In the genomic region with DNA sequence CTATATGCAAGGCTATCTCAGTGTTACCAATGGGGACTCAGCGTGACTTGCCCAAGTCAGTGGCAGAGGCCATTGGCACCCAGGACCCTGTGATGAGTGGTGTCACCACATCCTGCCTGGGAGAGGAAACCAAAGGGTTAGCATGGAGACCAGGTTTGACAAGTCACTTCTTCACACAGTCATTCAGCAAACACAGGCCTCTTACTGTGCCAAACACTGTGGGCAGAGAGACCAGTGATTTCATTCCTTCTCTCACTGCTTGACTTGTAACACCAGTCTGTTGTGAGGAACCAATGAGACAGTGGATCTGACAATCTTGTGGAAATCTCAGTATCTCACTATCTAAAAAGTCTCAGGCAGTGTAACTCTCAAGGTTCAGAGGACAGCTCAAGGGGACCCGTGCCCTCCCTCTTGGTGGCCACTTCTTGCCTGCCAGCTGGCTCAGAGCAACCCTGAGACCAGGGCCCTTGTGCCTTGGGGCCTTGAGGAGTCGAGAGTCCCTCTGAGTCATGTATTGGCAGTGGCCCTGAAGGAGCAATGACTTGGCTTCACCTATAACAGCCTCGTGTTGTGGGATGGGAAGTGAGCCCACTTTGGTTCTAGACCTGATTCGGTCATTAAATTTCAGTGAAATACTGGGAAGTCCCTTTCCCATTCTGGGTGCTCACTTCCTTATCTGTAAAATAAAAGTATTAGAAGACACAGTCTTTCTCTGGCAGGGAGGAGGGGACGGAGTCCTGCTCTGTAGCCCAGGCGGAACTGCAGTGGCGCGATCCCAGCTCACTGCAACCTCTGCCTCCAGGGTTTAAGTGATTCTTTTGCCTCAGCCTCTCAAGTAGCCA, we compare ENCODE assay signal across 10 cellular contexts. TPM values are rescaled to one million over a fixed set of nuclear protein-coding genes. Genes with fewer than 3 reads are reported as not detected.
DNase-seq lines count a peak whose midpoint lies in the region; ATAC-seq, FAIRE-seq and TF ChIP-seq lines count a peak whose summit lies in the region.
"Had no signal": no experiment of that assay in that cellular context is flagged by ENCODE, and none has a peak within 500 bp of the region (broad histone marks: within the 10 kb centered on the region; RNA-seq: fewer than 3 reads in every experiment).

No MANE protein-coding gene starts in this region.

- POLR2A ChIA-PET in K562 (lab: Yijun Ruan, JAX) = no interaction called here

- no peak overlapping the region for H3T11ph ChIP-seq in H9 (ENCODE audit: low read length)

- BruUV-seq in K562 (replicated peaks; lab: Mats Ljungman, UMichigan) = no TSS peak

- H3K4me3 ChIP-seq in K562 (no peak overlapping the region), uterus (no peak overlapping the region)
- H3K4me3 ChIP-seq: spleen had no signal

- no peak overlapping the region for H3K23ac ChIP-seq in H9 (ENCODE audit: insufficient read length, low read depth, low read length)

- no peak overlapping the region for H2BK120ac ChIP-seq in H9 (ENCODE audit: low read depth, low read length, poor library complexity, severe bottlenecking)

- no peak overlapping the region for H4K91ac ChIP-seq in H9 (ENCODE audit: insufficient read length, low read depth, low read length)

- TF ChIP-seq CTCF in K562 (IDR thresholded peaks at IDR 0.05 in 2 of 3, conservative IDR thresholded peaks at IDR 0.05 in 1 of 3; ENCODE audit: insufficient read depth in 2 of 3, low read depth in 1 of 3, low read length in 3 of 3) (no peak), H9 (conservative IDR thresholded peaks at IDR 0.05) (no peak), uterus (IDR thresholded peaks at IDR 0.05) (no peak)

- no peak for TF ChIP-seq EP300 in K562 (IDR thresholded peaks at IDR 0.05; ENCODE audit: low read length)

- H3K36me3 Mint-ChIP-seq in activated CD8-positive, alpha-beta memory T cell treated with anti-CD3 and anti-CD28 coated beads, Interleukin-2, amount 10 ng/mL, durations not matched to agents 7 days and 5 days = no peaks in the 10 kb centered on the region
- peaks cover 4 to 11% (median 9%) of the 10 kb centered on the region in 3 experiments; a peak in 6 of 7 replicates for H3K36me3 Mint-ChIP-seq in H9 (ENCODE audit: insufficient read depth in 1 of 3, low read depth in 3 of 3)

- no peaks in the 10 kb centered on the region for H3K36me3 ChIP-seq in K562 (ENCODE audit: control insufficient read depth, insufficient read depth, low read length)
- H3K36me3 ChIP-seq in uterus = no peaks in the 10 kb centered on the region
- H3K36me3 ChIP-seq: spleen had no signal

- H2BK5ac ChIP-seq in H9 (ENCODE audit: insufficient read length, low read length) = no peak overlapping the region

- H3K9ac ChIP-seq in K562 (ENCODE audit: insufficient read depth in 1 of 2, low read depth in 2 of 2, low read length in 2 of 2) = no peak overlapping the region
- H3K9ac ChIP-seq in H9 (ENCODE audit: extremely low read depth, insufficient read length, low read length) = no peak overlapping the region

- no peak overlapping the region for H4K8ac ChIP-seq in H9 (replicated peaks; ENCODE audit: insufficient read length, low read depth, low read length)

- WGBS in K562 (ENCODE audit: insufficient coverage, low coverage, missing lambda C conversion rate) = 33% methylated on average over 9 of the region's 9 CpGs
- no CpG with 5 or more reads among the region's 9 CpGs for WGBS in H9 (ENCODE audit: extremely low coverage, insufficient read length, low lambda C conversion rate)

- no peaks in the 10 kb centered on the region for H4K20me1 ChIP-seq in K562 (replicated peaks; ENCODE audit: control insufficient read depth, insufficient read depth, low read length)
- H4K20me1 ChIP-seq in H9 (ENCODE audit: control insufficient read depth, insufficient read depth, insufficient read length) = no peaks in the 10 kb centered on the region

- no peaks in the 10 kb centered on the region for H3K79me1 ChIP-seq in H9 (ENCODE audit: insufficient read depth, low read depth, low read length, poor library complexity, severe bottlenecking)

- in situ Hi-C loops in K562 (cut with MboI) = no loop called here

- no peaks in the 10 kb centered on the region for H3K9me1 ChIP-seq in K562 (ENCODE audit: control insufficient read depth, insufficient read depth, low read length)

- TF ChIP-seq POLR2A in K562 (conservative IDR thresholded peaks at IDR 0.05) (no peak), uterus (IDR thresholded peaks at IDR 0.05) (no peak)

- DNase-seq in activated CD8-positive, alpha-beta memory T cell treated with anti-CD3 and anti-CD28 coated beads, Interleukin-2, amount 10 ng/mL, durations not matched to agents 7 days and 5 days = no peak
- no peak for DNase-seq in activated CD8-positive, alpha-beta memory T cell treated with anti-CD3 and anti-CD28 coated beads for 24 hours
- no peak for DNase-seq in K562 (ENCODE audit: extremely low read depth in 1 of 4, low spot score in 3 of 4)
- no peak for DNase-seq in stimulated activated naive CD8-positive, alpha-beta T cell treated with anti-CD3 and anti-CD28 coated beads, Interleukin-15, Interleukin-2, amounts not matched to agents 100 U/mL and 50 U/mL, for 24 hours
- DNase-seq in H9 = no peak
- no peak for DNase-seq in uterus
- DNase-seq in posterior vena cava (ENCODE audit: low spot score) = no peak
- DNase-seq: spleen had no signal

- H3K14ac ChIP-seq in H9 (ENCODE audit: insufficient read depth, low read length) = no peak overlapping the region

- H3K27me3 Mint-ChIP-seq in activated CD8-positive, alpha-beta memory T cell treated with anti-CD3 and anti-CD28 coated beads, Interleukin-2, amount 10 ng/mL, durations not matched to agents 7 days and 5 days = no peaks in the 10 kb centered on the region
- H3K27me3 Mint-ChIP-seq in H9 (ENCODE audit: low read depth) = peaks cover 2% of the 10 kb centered on the region; the same call in 1 of the 2 replicates

- TF ChIP-seq RAD21 in K562 (CRISPR knock-in tag; conservative IDR thresholded peaks at IDR 0.05 in 1 of 2, IDR thresholded peaks at IDR 0.05 in 1 of 2) = no peak

- H3K79me2 ChIP-seq in K562 (ENCODE audit: control insufficient read depth, insufficient read depth, low read length) (no peaks in the 10 kb centered on the region), H9 (ENCODE audit: insufficient read depth, low read length) (no peaks in the 10 kb centered on the region)

- ATAC-seq in activated CD8-positive, alpha-beta memory T cell treated with anti-CD3 and anti-CD28 coated beads, Interleukin-2, amount 10 ng/mL, durations not matched to agents 7 days and 5 days = peak; percentile 47
- ATAC-seq in HG02938 (IDR thresholded peaks at IDR 0.05; ENCODE audit: unreplicated experiment) (peak; percentile 63), K562 (no peak)
- peak; percentile 57 for ATAC-seq in stimulated activated naive CD8-positive, alpha-beta T cell treated with anti-CD3 and anti-CD28 coated beads, Interleukin-15, Interleukin-2, amounts not matched to agents 100 U/mL and 50 U/mL, for 24 hours

- no peak overlapping the region for H3K56ac ChIP-seq in H9 (ENCODE audit: insufficient read length, low read depth, low read length)

- H3K4me2 ChIP-seq in K562 (ENCODE audit: insufficient read depth, low read length) = no peak overlapping the region
- H3K4me2 ChIP-seq in H9 (ENCODE audit: insufficient read depth, insufficient read length, low read length) = no peak overlapping the region

- no peak overlapping the region for H2BK15ac ChIP-seq in H9 (ENCODE audit: low read depth, low read length)

- CTCF ChIA-PET in activated CD8-positive, alpha-beta memory T cell treated with anti-CD3 and anti-CD28 coated beads, Interleukin-2, amount 10 ng/mL, durations not matched to agents 7 days and 5 days (lab: Charles Lee) = interaction anchor here (0.6 kb wide), 1 partner anchor 21 kb away, joined by 3 read pairs; no protein-coding TSS in a partner anchor
- CTCF ChIA-PET in K562 (lab: Yijun Ruan, JAX; ENCODE audit: low intra/inter-chr PET ratio) = interaction anchor here (1.0 kb wide), 1 partner anchor 116 kb away, joined by 5 read pairs; no protein-coding TSS in a partner anchor

- no peaks in the 10 kb centered on the region for H3K23me2 ChIP-seq in H9 (ENCODE audit: insufficient read length, low read depth, low read length, poor library complexity, severe bottlenecking)

- H3K4ac ChIP-seq in H9 (ENCODE audit: low read depth, low read length) = no peak overlapping the region

- H3K4me1 Mint-ChIP-seq in activated CD8-positive, alpha-beta memory T cell treated with anti-CD3 and anti-CD28 coated beads, Interleukin-2, amount 10 ng/mL, durations not matched to agents 7 days and 5 days = no peaks in the 10 kb centered on the region
- H3K4me1 Mint-ChIP-seq in H9 = peaks cover 11 to 17% of the 10 kb centered on the region in 2 experiments

- H3K4me1 ChIP-seq in K562 (replicated peaks in 1 of 2; ENCODE audit: control insufficient read depth in 2 of 2, insufficient read depth in 2 of 2, low read length in 2 of 2) = no peaks in the 10 kb centered on the region; a peak in 1 of 5 replicates
- 0 out of 2 replicates have a peak, but pooled peaks cover 3% of the 10 kb centered on the region for H3K4me1 ChIP-seq in H9 (ENCODE audit: insufficient read depth, low read length)
- H3K4me1 ChIP-seq in uterus = no peaks in the 10 kb centered on the region

- FAIRE-seq in K562 (lab: Jason Lieb, UNC) = no peak

- H3K9me3 Mint-ChIP-seq in activated CD8-positive, alpha-beta memory T cell treated with anti-CD3 and anti-CD28 coated beads, Interleukin-2, amount 10 ng/mL, durations not matched to agents 7 days and 5 days (ENCODE audit: low read depth) = no peaks in the 10 kb centered on the region
- H3K9me3 Mint-ChIP-seq in H9 = peaks cover 8 to 11% of the 10 kb centered on the region in 2 experiments

- H3K27ac ChIP-seq in K562 (ENCODE audit: extremely low read depth, low read depth, low read length) (no peak overlapping the region), H9 (ENCODE audit: insufficient read length, low read depth, low read length) (no peak overlapping the region), uterus (no peak overlapping the region)
- H3K27ac ChIP-seq: spleen had no signal

- H3K27me3 ChIP-seq in K562 (ENCODE audit: control insufficient read depth in 2 of 2, insufficient read depth in 2 of 2, low read length in 2 of 2) (peaks cover 8 to 20% of the 10 kb centered on the region in 2 experiments), H9 (ENCODE audit: insufficient read depth, low read length) (no peaks in the 10 kb centered on the region), uterus (no peaks in the 10 kb centered on the region)
- H3K27me3 ChIP-seq: spleen had no signal

- no peak overlapping the region for H3K4me3 Mint-ChIP-seq in activated CD8-positive, alpha-beta memory T cell treated with anti-CD3 and anti-CD28 coated beads, Interleukin-2, amount 10 ng/mL, durations not matched to agents 7 days and 5 days
- H3K4me3 Mint-ChIP-seq in H9 = no peak overlapping the region

- no peak overlapping the region for H3K18ac ChIP-seq in H9 (ENCODE audit: insufficient read length, low read depth, low read length)

- H3K27ac Mint-ChIP-seq in activated CD8-positive, alpha-beta memory T cell treated with anti-CD3 and anti-CD28 coated beads, Interleukin-2, amount 10 ng/mL, durations not matched to agents 7 days and 5 days = no peak overlapping the region
- H3K27ac Mint-ChIP-seq in H9 = no peak overlapping the region

- no peak overlapping the region for H2BK20ac ChIP-seq in H9 (ENCODE audit: low read depth, low read length, poor library complexity, severe bottlenecking)

- intact Hi-C loops in K562 (cut with micrococcal nuclease) = no loop called here
- intact Hi-C loops in uterus (cut with DNase I; ENCODE audit: low total_unique reads) = no loop called here
- intact Hi-C loops in posterior vena cava (cut with DNase I) = no loop called here

- no peak overlapping the region for H2BK12ac ChIP-seq in H9 (ENCODE audit: insufficient read length, low read depth, low read length)

- H2AK5ac ChIP-seq in H9 (ENCODE audit: insufficient read length, low read length) = no peak overlapping the region

- H2AFZ ChIP-seq in K562 (ENCODE audit: low read depth, low read length) (no peak overlapping the region), H9 (ENCODE audit: low read length) (no peak overlapping the region)

- H3K9me3 ChIP-seq in K562 (replicated peaks; ENCODE audit: control insufficient read depth, insufficient read depth, low read depth, low read length) = no peaks in the 10 kb centered on the region
- no peaks in the 10 kb centered on the region for H3K9me3 ChIP-seq in H9 (ENCODE audit: control insufficient read depth, low read depth, low read length)
- no peaks in the 10 kb centered on the region for H3K9me3 ChIP-seq in uterus
- H3K9me3 ChIP-seq: spleen had no signal

- no peak overlapping the region for H4K5ac ChIP-seq in H9 (ENCODE audit: insufficient read length, low read depth, low read length)

RNA-seq across cellular contexts. Expression of gene FABP6, which starts 1.6 kb away (rescaled TPM):
- total RNA-seq in activated CD8-positive, alpha-beta memory T cell treated with anti-CD3 and anti-CD28 coated beads, Interleukin-2, amount 10 ng/mL, durations not matched to agents 7 days and 5 days = not detected
- not detected in 2 replicates for total RNA-seq in K562 (2011; cell fraction: chromatin; rRNA removed; ENCODE audit: low replicate concordance)
- not detected in 2 replicates for total RNA-seq in K562 (2011; cell fraction: nucleolus; rRNA removed)
- not detected in 2 replicates for total RNA-seq in K562 (2011; cell fraction: nucleoplasm; rRNA removed)
- total RNA-seq in K562 (2014; rRNA removed) = not detected in 2 replicates
- 0.18 TPM in 1 of 2 replicates, not detected in the other for total RNA-seq in K562 (2014; rRNA removed; fragmentation: Illumina TruSeq; extraction: Trizol)
- not detected in 2 replicates for total RNA-seq in K562 (2015; rRNA removed; fragmentation: Illumina TruSeq; extraction: Trizol)
- not detected in 2 replicates for total RNA-seq in K562 (2021)
- 0.21 and 0.27 TPM in 2 replicates for polyA plus RNA-seq in K562 (2011; rRNA removed)
- polyA plus RNA-seq in K562 (2011; cell fraction: cytosol; rRNA removed) = 0.27 and 0.57 TPM in 2 replicates
- polyA plus RNA-seq in K562 (2011; cell fraction: nucleus; rRNA removed) = not detected in 2 replicates
- 0.16 TPM in 1 of 2 replicates, not detected in the other for polyA plus RNA-seq in K562 (2012)
- polyA plus RNA-seq in K562 (2014; fragmentation: Illumina TruSeq; extraction: Trizol) = not detected in 2 replicates
- under 1 TPM; 0.11 to 0.24 TPM for polyA plus RNA-seq in K562 (2014; fragmentation: Nextera tagmentation; extraction: Ambion mirVana)
- 0.33 and 0.78 TPM in 2 replicates for polyA plus RNA-seq in K562 (2014; rRNA removed)
- 0.27 TPM in 1 of 2 replicates, not detected in the other for polyA minus RNA-seq in K562 (2011; rRNA and poly(A)+ RNA removed)
- not detected in 2 replicates for polyA minus RNA-seq in K562 (2011; cell fraction: cytosol; rRNA and poly(A)+ RNA removed)
- polyA minus RNA-seq in K562 (2011; cell fraction: nucleus; rRNA and poly(A)+ RNA removed) = not detected in 2 replicates
- 5.2 and 6.2 TPM in 2 replicates for total RNA-seq in H9 (2021)
- total RNA-seq in uterus = under 1 TPM in 2 of 4 donors, not detected in 2; 0.59 to 0.76 TPM
- total RNA-seq in posterior vena cava = not detected
- total RNA-seq: spleen had no signal
- polyA plus RNA-seq: BJ had no signal
